ENCODE assay signal across 8 cellular contexts in the genomic region with DNA sequence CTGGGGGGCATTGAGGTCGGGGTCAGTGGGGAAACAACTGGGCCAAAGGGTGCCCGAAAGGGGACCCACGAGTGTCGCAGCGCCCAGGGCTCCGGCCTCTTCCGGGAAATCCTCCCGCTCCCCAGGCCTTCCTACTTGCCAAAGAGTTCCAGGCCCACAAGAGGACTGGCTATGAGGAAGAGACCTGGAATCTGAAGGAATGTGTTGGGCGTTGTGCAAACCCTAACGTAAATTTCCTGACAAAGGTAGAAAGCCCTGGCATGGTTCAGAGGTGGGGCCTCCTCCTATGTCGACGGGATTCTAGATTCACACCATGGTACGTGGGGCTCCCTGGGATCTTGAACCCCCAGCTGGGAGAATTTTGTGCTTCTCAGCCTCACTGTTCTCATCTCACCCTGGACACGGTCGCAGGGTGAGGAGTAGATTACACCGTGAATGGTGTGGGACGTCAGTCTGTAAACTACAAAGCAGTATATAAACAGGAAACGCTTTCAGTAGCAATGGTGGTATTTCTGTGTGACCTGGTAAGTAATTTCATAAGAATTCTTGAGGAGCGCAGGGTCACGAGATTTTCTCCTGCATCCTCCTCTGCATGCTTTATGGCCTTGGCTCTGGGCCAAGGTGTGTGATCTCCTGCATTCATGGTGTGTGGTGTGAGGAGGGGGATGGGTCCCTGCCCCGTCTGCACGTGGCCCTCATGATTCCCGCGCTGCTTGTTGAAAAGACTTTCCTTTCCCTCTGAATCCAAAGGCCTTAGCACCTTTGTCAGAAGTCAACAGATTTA. TPM values are rescaled to one million over a fixed set of nuclear protein-coding genes. Genes with fewer than 3 reads are reported as not detected.
DNase-seq lines count a peak whose midpoint lies in the region; ATAC-seq lines count a peak whose summit lies in the region.

No MANE protein-coding gene starts in this region.

- ATAC-seq in activated naive CD4-positive, alpha-beta T cell treated with anti-CD3 and anti-CD28 coated beads, Interleukin-2, amount 50 U/mL, for 72 hours: peak; percentile 11 to 25
- ATAC-seq in Right ventricle myocardium inferior (peak; percentile 56), HG03378 (IDR thresholded peaks at IDR 0.05; ENCODE audit: unreplicated experiment) (no peak), HG02623 (IDR thresholded peaks at IDR 0.05; ENCODE audit: unreplicated experiment) (no peak)

- no peaks in the 10 kb centered on the region for H3K9me3 Mint-ChIP-seq in activated naive CD4-positive, alpha-beta T cell treated with anti-CD3 and anti-CD28 coated beads, Interleukin-2, amount 50 U/mL, for 72 hours

- H3K27ac Mint-ChIP-seq in activated naive CD4-positive, alpha-beta T cell treated with anti-CD3 and anti-CD28 coated beads, Interleukin-2, amount 50 U/mL, for 72 hours: peak overlapping the region; percentile 84 to 91

- DNase-seq in NCI-H2171 treated with DMSO at 0.1 percent for 48 hours (lab: John Stamatoyannopoulos, UW) (peak; percentile 17), NCI-H2171 (lab: John Stamatoyannopoulos, UW) (no peak), Kasumi-1 (lab: John Stamatoyannopoulos, UW) (peak; percentile 48 to 51), Right ventricle myocardium inferior (ENCODE audit: missing footprints) (no peak), posterior vena cava (ENCODE audit: low spot score) (peak; percentile 76)
- no peak for DNase-seq in activated naive CD4-positive, alpha-beta T cell treated with anti-CD3 and anti-CD28 coated beads, Interleukin-2, amount 50 U/mL, for 72 hours (ENCODE audit: low spot score in 2 of 2)

- intact Hi-C loops in Right ventricle myocardium inferior (cut with DNase I): no loop called here
- intact Hi-C loops in posterior vena cava (cut with DNase I): no loop called here

- H3K36me3 Mint-ChIP-seq in activated naive CD4-positive, alpha-beta T cell treated with anti-CD3 and anti-CD28 coated beads, Interleukin-2, amount 50 U/mL, for 72 hours: no peaks in the 10 kb centered on the region

RNA-seq across cellular contexts. Expression of gene HSBP1L1, which starts 0.9 kb away (rescaled TPM):
- total RNA-seq in activated naive CD4-positive, alpha-beta T cell treated with anti-CD3 and anti-CD28 coated beads, Interleukin-2, amount 50 U/mL, for 72 hours: 10 to 100 TPM in 1 of 2 donors, 1 to 10 TPM in 1; 5.9 to 21.6 TPM
- total RNA-seq in Right ventricle myocardium inferior: 12.5 TPM
- total RNA-seq in posterior vena cava: 1 to 10 TPM; 3.9 to 5.9 TPM

RNA-seq across cellular contexts. Expression of gene SLC66A2, which starts 13.9 kb away (rescaled TPM):
- total RNA-seq in activated naive CD4-positive, alpha-beta T cell treated with anti-CD3 and anti-CD28 coated beads, Interleukin-2, amount 50 U/mL, for 72 hours: 10 to 100 TPM; 15.6 to 40.0 TPM
- total RNA-seq in Right ventricle myocardium inferior: 29.3 TPM
- total RNA-seq in posterior vena cava: 10 to 100 TPM; 32.0 to 36.8 TPM

RNA-seq across cellular contexts. Expression of gene TXNL4A, which starts 23.1 kb away (rescaled TPM):
- total RNA-seq in activated naive CD4-positive, alpha-beta T cell treated with anti-CD3 and anti-CD28 coated beads, Interleukin-2, amount 50 U/mL, for 72 hours: 100 to 1,000 TPM; 142 to 148 TPM
- total RNA-seq in Right ventricle myocardium inferior (90.8 TPM), posterior vena cava (10 to 100 TPM; 65.8 to 79.0 TPM)

Comparison
In these comparisons a context has a peak if more than half of its experiments do, and no peak if none do; other contexts are left out.
1. DNase-seq: peak in NCI-H2171 treated with DMSO at 0.1 percent for 48 hours (single experiment), Kasumi-1 (2 of 2) and posterior vena cava (single experiment); none in NCI-H2171 (single experiment), activated naive CD4-positive, alpha-beta T cell treated with anti-CD3 and anti-CD28 coated beads, Interleukin-2, amount 50 U/mL, for 72 hours (0 of 2) and Right ventricle myocardium inferior (single experiment).
2. ATAC-seq: peak in activated naive CD4-positive, alpha-beta T cell treated with anti-CD3 and anti-CD28 coated beads, Interleukin-2, amount 50 U/mL, for 72 hours (2 of 2) and Right ventricle myocardium inferior (single experiment); none in HG03378 (single experiment) and HG02623 (single experiment).